ENCODE assay signal across 1 cellular context in genomic region chr13:109720758-109721184, GRCh38.
TF ChIP-seq lines count a peak whose summit lies in the region.

No MANE protein-coding gene starts in this region.

TF ChIP-seq in liver, 16 proteins besides CTCF, POLR2A, EP300 and RAD21 (continued from another document):
- TF ChIP-seq REST (IDR thresholded peaks at IDR 0.05) = peak; percentile 84
- peak; percentile 99 for TF ChIP-seq RXRA (IDR thresholded peaks at IDR 0.05)
- TF ChIP-seq SP1 (IDR thresholded peaks at IDR 0.05) = peak; percentile 95
- TF ChIP-seq HNF4G (IDR thresholded peaks at IDR 0.05) = peak; percentile 63
- peak; percentile 89 for TF ChIP-seq FOXA1 (IDR thresholded peaks at IDR 0.05)
- TF ChIP-seq JUND (IDR thresholded peaks at IDR 0.05) = peak; percentile 94 to 98
- peak; percentile 83 for TF ChIP-seq NR2F2 (IDR thresholded peaks at IDR 0.05)
- TF ChIP-seq, protein P1, sequence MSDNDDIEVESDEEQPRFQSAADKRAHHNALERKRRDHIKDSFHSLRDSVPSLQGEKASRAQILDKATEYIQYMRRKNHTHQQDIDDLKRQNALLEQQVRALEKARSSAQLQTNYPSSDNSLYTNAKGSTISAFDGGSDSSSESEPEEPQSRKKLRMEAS (IDR thresholded peaks at IDR 0.05) = peak; percentile 88
- peak; percentile 82 for TF ChIP-seq FOXA2 (IDR thresholded peaks at IDR 0.05)
- peak; percentile 89 for TF ChIP-seq HNF4A (conservative IDR thresholded peaks at IDR 0.05)
- TF ChIP-seq GABPA (IDR thresholded peaks at IDR 0.05 in 1 of 2, conservative IDR thresholded peaks at IDR 0.05 in 1 of 2) = peak in 1 of 2 donors; percentile 37
